Comparison of ENCODE assay signal across 27 cellular contexts in the genomic region with DNA sequence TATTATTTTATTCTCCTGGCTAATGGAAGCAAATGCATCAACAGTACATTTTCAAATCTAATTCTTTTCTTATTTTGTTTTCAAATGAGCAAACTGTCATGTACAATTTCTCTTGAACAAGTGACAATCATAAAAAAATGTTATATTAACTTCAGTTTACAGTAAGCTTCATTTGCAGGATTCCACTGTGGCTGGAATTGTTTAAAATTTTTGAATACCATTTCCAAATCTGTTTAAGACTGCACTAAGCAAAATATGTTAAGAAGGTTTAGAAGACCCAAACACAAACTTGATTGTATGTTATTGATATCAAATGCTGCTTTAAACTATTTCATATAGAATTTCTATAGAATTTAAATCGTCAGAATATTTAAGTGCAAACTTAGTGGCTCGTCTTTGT.
"Had no signal": no experiment of that assay in that cellular context is flagged by ENCODE, and none has a peak within 500 bp of the region (broad histone marks: within the 10 kb centered on the region; RNA-seq: fewer than 3 reads in every experiment).

No MANE protein-coding gene starts in this region.

- H3K4me1 ChIP-seq: colonic mucosa, lower lobe of right lung, psoas muscle, testis, tibial artery, upper lobe of right lung, uterus had no signal

- H3K27ac Mint-ChIP-seq: immature natural killer cell; nephron progenitor cell; stimulated activated memory B cell treated with anti-CD40 and anti-IgM and Interleukin-4, amounts not matched to agents 10 μg/mL and 1 μg/mL and 100 μg/mL, for 72 hours had no signal

- H3K27ac ChIP-seq: colonic mucosa, esophagus squamous epithelium, lower lobe of right lung, ovary, psoas muscle, sigmoid colon, testis, tibial artery, upper lobe of right lung, uterus had no signal

- H3K36me3 ChIP-seq: colonic mucosa, lower lobe of right lung, ovary, upper lobe of right lung, uterus had no signal

- DNase-seq: colonic mucosa; dermis blood vessel endothelial cell; effector memory CD4-positive, alpha-beta T cell; erythroblast; esophagus squamous epithelium; hypothalamus; immature natural killer cell; left ventricle myocardium superior; lower lobe of right lung; naive thymus-derived CD8-positive, alpha-beta T cell; nephron progenitor cell; occipital lobe; ovary; posterior cingulate gyrus; psoas muscle; right cardiac atrium; sigmoid colon; stimulated activated CD4-positive, alpha-beta T cell treated with anti-CD3 and anti-CD28 coated beads, Interleukin-4, amount 100 ng/mL, for 4 hours; stimulated activated naive CD8-positive, alpha-beta T cell treated with anti-CD3 and anti-CD28 coated beads, Interleukin-15, Interleukin-2, amounts not matched to agents 100 U/mL and 50 U/mL, for 24 hours; substantia nigra; testis; tibial artery; upper lobe of right lung; uterus had no signal

- H3K27me3 Mint-ChIP-seq: naive thymus-derived CD8-positive, alpha-beta T cell; stimulated activated memory B cell treated with anti-CD40 and anti-IgM and Interleukin-4, amounts not matched to agents 10 μg/mL and 1 μg/mL and 100 μg/mL, for 72 hours had no signal

- H3K4me3 ChIP-seq: colonic mucosa, esophagus squamous epithelium, lower lobe of right lung, ovary, psoas muscle, sigmoid colon, testis, tibial artery, upper lobe of right lung, uterus had no signal

- H3K4me1 Mint-ChIP-seq: immature natural killer cell; naive thymus-derived CD8-positive, alpha-beta T cell; nephron progenitor cell; stimulated activated memory B cell treated with anti-CD40 and anti-IgM and Interleukin-4, amounts not matched to agents 10 μg/mL and 1 μg/mL and 100 μg/mL, for 72 hours had no signal

- FAIRE-seq: frontal cortex, keratinocyte had no signal

- H3K4me3 Mint-ChIP-seq: immature natural killer cell; naive thymus-derived CD8-positive, alpha-beta T cell; nephron progenitor cell; stimulated activated memory B cell treated with anti-CD40 and anti-IgM and Interleukin-4, amounts not matched to agents 10 μg/mL and 1 μg/mL and 100 μg/mL, for 72 hours had no signal

- H3K27me3 ChIP-seq: colonic mucosa, esophagus squamous epithelium, ovary, sigmoid colon, testis, tibial artery, upper lobe of right lung, uterus had no signal

- H3K9me3 ChIP-seq: colonic mucosa, esophagus squamous epithelium, lower lobe of right lung, ovary, psoas muscle, sigmoid colon, testis, tibial artery, upper lobe of right lung, uterus had no signal

- H3K9me3 Mint-ChIP-seq: immature natural killer cell; naive thymus-derived CD8-positive, alpha-beta T cell; nephron progenitor cell; stimulated activated memory B cell treated with anti-CD40 and anti-IgM and Interleukin-4, amounts not matched to agents 10 μg/mL and 1 μg/mL and 100 μg/mL, for 72 hours had no signal

- ATAC-seq: left ventricle myocardium superior; lower lobe of right lung; naive thymus-derived CD8-positive, alpha-beta T cell; psoas muscle; right cardiac atrium; stimulated activated memory B cell treated with anti-CD40 and anti-IgM and Interleukin-4, amounts not matched to agents 10 μg/mL and 1 μg/mL and 100 μg/mL, for 72 hours; stimulated activated naive CD8-positive, alpha-beta T cell treated with anti-CD3 and anti-CD28 coated beads, Interleukin-15, Interleukin-2, amounts not matched to agents 100 U/mL and 50 U/mL, for 24 hours; upper lobe of right lung had no signal
